ENCODE assay signal across 8 cellular contexts in the genomic region with DNA sequence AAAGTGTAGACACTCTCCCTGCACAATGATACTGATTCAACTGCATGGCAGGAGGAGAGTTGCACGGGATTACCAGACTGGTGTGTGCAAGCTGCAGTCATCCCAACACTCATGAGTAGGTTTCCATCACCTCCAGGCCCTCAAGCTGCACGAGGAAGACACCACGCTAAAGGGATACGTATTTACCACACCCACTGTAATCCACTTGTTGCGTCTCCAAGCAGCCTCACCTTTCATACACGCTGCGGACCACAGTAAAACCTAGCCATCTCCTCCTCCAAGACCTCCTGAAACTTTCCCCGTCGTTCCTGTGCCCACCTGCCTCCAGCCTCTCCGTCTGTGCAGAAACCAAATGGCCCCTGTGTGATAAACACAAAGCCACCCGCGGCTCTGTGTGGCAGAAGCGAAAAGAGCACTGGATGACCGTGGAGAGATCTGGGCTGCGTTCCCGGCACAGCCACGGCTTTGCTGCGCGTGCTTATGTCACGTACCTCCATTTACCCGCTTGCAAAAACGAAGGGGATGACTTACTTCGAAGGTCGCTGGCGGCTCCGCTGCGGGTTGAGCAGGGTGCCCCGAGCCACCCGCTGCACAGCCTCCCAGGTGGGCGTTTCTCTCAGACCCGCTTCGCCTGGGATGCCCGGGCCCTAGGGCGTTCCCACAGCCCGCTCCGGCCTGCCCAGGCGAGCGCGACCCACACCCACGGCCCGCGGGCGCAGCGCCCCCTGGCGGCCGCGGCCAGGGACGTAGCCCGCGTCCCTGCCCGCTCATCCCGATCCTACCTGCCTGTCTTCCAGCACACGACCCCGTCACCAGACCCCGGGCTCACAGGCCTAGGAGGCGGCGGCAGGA. TPM values are rescaled to one million over a fixed set of nuclear protein-coding genes. Genes with fewer than 3 reads are reported as not detected.
DNase-seq lines count a peak whose midpoint lies in the region; ATAC-seq, FAIRE-seq and TF ChIP-seq lines count a peak whose summit lies in the region.

No MANE protein-coding gene starts in this region.

- no peak for TF ChIP-seq POLR2A in GM12891 (IDR thresholded peaks at IDR 0.05; ENCODE audit: low read depth, low read length)

- H3K27ac ChIP-seq in 22Rv1: peak overlapping the region; percentile 58
- peak overlapping the region; percentile 83 for H3K27ac ChIP-seq in VCaP
- peak overlapping the region; percentile 95 for H3K27ac ChIP-seq in cingulate gyrus (ENCODE audit: low read depth, low read length)

- no peak for FAIRE-seq in GM12891 (lab: Jason Lieb, UNC)

- TF ChIP-seq CTCF in 22Rv1 (IDR thresholded peaks at IDR 0.05) (peak; percentile 98), VCaP (conservative IDR thresholded peaks at IDR 0.05) (peak; percentile 96)

- DNase-seq in GM12891 (ENCODE audit: insufficient read length, low spot score) (peak; percentile 72), NCI-H128 (lab: John Stamatoyannopoulos, UW; ENCODE audit: unreplicated experiment) (peak; percentile 62), left kidney (ENCODE audit: low read depth, low spot score) (peak; percentile 87)
- peak; percentile 40 to 52 for DNase-seq in stimulated activated CD4-positive, alpha-beta T cell treated with anti-CD3 and anti-CD28 coated beads, Interleukin-2, amount 100 ng/mL, for 48 hours

- peak; percentile 77 for ATAC-seq in HG02798 (IDR thresholded peaks at IDR 0.05; ENCODE audit: poor library complexity, unreplicated experiment)

TF ChIP-seq in GM12891, 5 proteins besides CTCF, POLR2A, EP300 and RAD21:
- no peak for TF ChIP-seq POU2F2 (IDR thresholded peaks at IDR 0.05; ENCODE audit: low read depth, low read length)
- peak; percentile 82 for TF ChIP-seq PAX5 (IDR thresholded peaks at IDR 0.05; ENCODE audit: insufficient read depth, low read length, severe bottlenecking)
- no peak for TF ChIP-seq POLR2AphosphoS5 (IDR thresholded peaks at IDR 0.05; ENCODE audit: low read depth, low read length)

RNA-seq across cellular contexts. Expression of gene ABCC5, which starts 0.6 kb away (rescaled TPM):
- polyA plus RNA-seq in GM12891 (2012; ENCODE audit: low read depth, missing spikeins): 2.7 TPM

RNA-seq across cellular contexts. Expression of gene HTR3D, which starts 14.5 kb away (rescaled TPM):
- polyA plus RNA-seq in GM12891 (2012; ENCODE audit: low read depth, missing spikeins): not detected

RNA-seq across cellular contexts. Expression of gene HTR3C, which starts 35.8 kb away (rescaled TPM):
- not detected for polyA plus RNA-seq in GM12891 (2012; ENCODE audit: low read depth, missing spikeins)

Comparison
In these comparisons a context has a peak if more than half of its experiments do, and no peak if none do; other contexts are left out.
1. Peak in every context shown above with its lines: DNase-seq, ATAC-seq and H3K27ac ChIP-seq.